10 cellular contexts compared by ENCODE assay signal in the genomic region with DNA sequence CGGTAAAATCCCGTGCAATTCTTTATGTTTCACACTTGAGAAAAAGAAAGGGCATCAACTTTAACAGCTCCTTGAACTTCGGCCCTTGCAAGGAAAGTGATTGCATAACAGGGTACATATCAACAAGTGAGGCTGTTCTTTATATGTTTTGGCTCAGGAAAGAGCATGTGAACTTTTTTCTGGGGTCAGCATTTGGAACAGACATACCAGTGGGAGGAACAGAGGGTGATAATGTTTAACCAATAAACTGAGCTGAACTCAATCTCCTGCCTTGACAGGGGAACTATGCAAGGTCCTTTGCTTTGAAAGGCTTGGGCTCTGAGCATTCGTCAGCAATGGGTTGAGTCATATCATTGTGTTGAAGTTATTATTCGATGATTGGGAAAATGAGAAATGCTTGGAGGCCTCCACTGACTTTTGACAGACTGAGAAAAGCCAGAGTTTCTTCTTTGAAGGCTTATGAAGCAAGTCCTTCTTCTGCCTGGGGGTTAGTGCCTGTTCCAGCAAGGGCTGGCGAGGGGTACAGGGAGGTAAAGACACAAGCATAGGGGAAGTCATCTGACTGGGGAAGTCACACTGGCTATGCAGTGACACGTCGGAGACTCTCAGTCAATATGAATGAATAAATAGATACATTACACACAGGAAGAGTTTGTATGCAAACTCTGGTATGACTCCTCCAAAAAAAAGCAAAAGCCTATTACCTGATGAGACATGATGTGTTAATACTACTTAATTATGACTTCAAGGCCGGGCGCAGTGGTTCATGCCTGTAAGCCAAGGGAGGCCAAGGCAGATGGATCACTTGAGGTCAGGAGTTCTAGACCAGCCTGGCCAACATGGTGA. TPM values are rescaled to one million over a fixed set of nuclear protein-coding genes. Genes with fewer than 3 reads are reported as not detected.
DNase-seq lines count a peak whose midpoint lies in the region; ATAC-seq, FAIRE-seq and TF ChIP-seq lines count a peak whose summit lies in the region.
"Had no signal": no experiment of that assay in that cellular context is flagged by ENCODE, and none has a peak within 500 bp of the region (broad histone marks: within the 10 kb centered on the region; RNA-seq: fewer than 3 reads in every experiment).

No MANE protein-coding gene starts in this region.

- DNase-seq in AG20443 (ENCODE audit: low spot score) (peak; percentile 52), RCC 7860 (ENCODE audit: low spot score) (peak; percentile 60), fibroblast of villous mesenchyme (ENCODE audit: low read depth) (peak; percentile 100), omental fat pad (ENCODE audit: low spot score) (no peak), 8988T (no peak), NCI-H526 treated with DMSO at 0.1 percent for 48 hours (lab: John Stamatoyannopoulos, UW) (no peak)
- no peak for DNase-seq in activated CD4-positive, alpha-beta T cell treated with anti-CD3 and anti-CD28 coated beads, Interleukin-2, amount 50 U/mL, for 1 hour
- DNase-seq in stimulated activated CD4-positive, alpha-beta T cell treated with anti-CD3 and anti-CD28 coated beads, Interleukin-1b, Interleukin-23, amount 100 ng/mL, for 48 hours, result no peak
- DNase-seq: CD4-positive, alpha-beta T cell had no signal

- ATAC-seq in omental fat pad (ENCODE audit: low FRiP score), result peak; percentile 92
- ATAC-seq: Panc1 had no signal

- no peak overlapping the region for H3K4me3 ChIP-seq in fibroblast of villous mesenchyme (ENCODE audit: low read depth, low read length)

- peak; percentile 84 for FAIRE-seq in RCC 7860 (lab: Jason Lieb, UNC)

- TF ChIP-seq CTCF in fibroblast of villous mesenchyme (IDR thresholded peaks at IDR 0.05; ENCODE audit: insufficient read depth, low read depth, low read length) (no peak), omental fat pad (IDR thresholded peaks at IDR 0.05) (no peak)

RNA-seq across cellular contexts. Expression of a gene that starts 57.2 kb away (rescaled TPM):
- total RNA-seq in fibroblast of villous mesenchyme (35.4 and 114 TPM in 2 replicates), omental fat pad (100 to 1,000 TPM; 258 to 547 (median 341) TPM)

Comparison
In these comparisons a context has a peak if more than half of its experiments do, and no peak if none do; other contexts are left out.
1. DNase-seq: peak in AG20443 (single experiment), RCC 7860 (single experiment) and fibroblast of villous mesenchyme (single experiment); none in omental fat pad (single experiment), 8988T (single experiment), NCI-H526 treated with DMSO at 0.1 percent for 48 hours (single experiment), activated CD4-positive, alpha-beta T cell treated with anti-CD3 and anti-CD28 coated beads, Interleukin-2, amount 50 U/mL, for 1 hour (single experiment) and stimulated activated CD4-positive, alpha-beta T cell treated with anti-CD3 and anti-CD28 coated beads, Interleukin-1b, Interleukin-23, amount 100 ng/mL, for 48 hours (single experiment).